Comparison of ENCODE assay signal across 1 cellular context in genomic region chr11:17206448-17206847, GRCh38.
TF ChIP-seq lines count a peak whose summit lies in the region.

No MANE protein-coding gene starts in this region.

TF ChIP-seq in HCT116, 20 proteins besides CTCF, POLR2A, EP300 and RAD21 (continued from another document):
- TF ChIP-seq POLR2AphosphoS5 (IDR thresholded peaks at IDR 0.05; ENCODE audit: low read depth, low read length) = no peak
- no peak for TF ChIP-seq EGR1 (IDR thresholded peaks at IDR 0.05; ENCODE audit: low read depth)
- TF ChIP-seq MAX (IDR thresholded peaks at IDR 0.05) = no peak
- no peak for TF ChIP-seq SP1 (IDR thresholded peaks at IDR 0.05; ENCODE audit: low read depth)
- no peak for TF ChIP-seq FOSL1 (IDR thresholded peaks at IDR 0.05; ENCODE audit: low read depth)
- no peak for TF ChIP-seq CBX3 (IDR thresholded peaks at IDR 0.05; ENCODE audit: low read depth)
- TF ChIP-seq SIN3A (IDR thresholded peaks at IDR 0.05; ENCODE audit: low read depth) = no peak
- no peak for TF ChIP-seq EZH2 (IDR thresholded peaks at IDR 0.05)
- no peak for TF ChIP-seq TCF7L2 (IDR thresholded peaks at IDR 0.05; ENCODE audit: borderline replicate concordance, extremely low read depth, insufficient read depth, insufficient read length)
- TF ChIP-seq ZNF274 (IDR thresholded peaks at IDR 0.05; ENCODE audit: low read depth, low read length) = no peak
